Comparison of ENCODE assay signal across 8 cellular contexts in the genomic region with DNA sequence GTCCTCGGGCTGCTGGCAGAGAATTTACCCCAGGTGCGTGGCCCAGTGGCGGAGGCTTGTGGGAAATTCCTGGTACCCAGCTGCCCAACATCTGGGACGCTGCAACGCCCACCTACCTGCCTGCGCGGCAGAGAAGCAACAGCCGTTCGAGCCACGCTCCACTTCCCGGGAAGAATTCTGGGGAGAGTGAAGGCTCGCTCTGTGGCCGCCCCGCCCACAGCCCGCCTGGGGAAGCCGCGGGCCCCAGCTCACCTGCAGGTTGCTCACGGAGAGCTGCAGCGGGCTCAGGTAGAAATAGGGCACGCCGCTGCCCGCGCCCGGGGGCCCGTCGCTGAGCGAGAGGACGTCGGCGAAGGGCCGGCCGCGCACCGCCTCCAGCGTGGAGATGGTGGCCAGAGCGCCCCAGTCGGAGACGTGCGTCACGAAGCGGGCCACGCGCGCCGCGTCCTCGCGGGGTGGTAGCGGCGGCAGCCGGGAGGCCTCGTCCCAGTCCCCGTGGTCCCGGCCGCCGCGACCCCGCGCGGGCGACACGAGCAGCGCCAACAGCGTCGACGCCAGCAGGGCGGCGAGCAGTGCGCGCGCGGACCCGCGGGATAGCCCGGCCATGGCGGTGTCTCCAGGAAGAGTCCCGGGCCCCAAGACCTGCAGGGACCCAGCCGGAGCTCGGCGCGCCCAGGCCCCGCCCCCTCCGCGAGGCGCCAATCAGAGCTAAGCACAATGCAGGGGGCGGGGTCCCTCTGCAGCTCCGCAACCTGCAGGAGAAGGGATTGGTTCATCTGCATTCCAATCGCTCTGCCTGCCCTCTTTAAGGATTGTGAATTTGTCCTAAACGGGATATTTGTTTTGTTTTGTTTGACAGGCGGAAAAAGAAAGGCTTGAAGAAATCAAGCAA. TPM values are rescaled to one million over a fixed set of nuclear protein-coding genes. Genes with fewer than 3 reads are reported as not detected.
A peak's percentile ranks its signal among the peaks of the same experiment; 100 is the strongest.
DNase-seq lines count a peak whose midpoint lies in the region; ATAC-seq and TF ChIP-seq lines count a peak whose summit lies in the region.

A gene (minus strand): TSS at position 627 of the 892 bp plus-strand sequence.

- no peak for TF ChIP-seq CTCF in GM12875 (IDR thresholded peaks at IDR 0.05; ENCODE audit: borderline replicate concordance, insufficient read depth, low read depth, low read length)
- TF ChIP-seq CTCF in cardiac muscle cell (IDR thresholded peaks at IDR 0.05; ENCODE audit: low read depth, low read length) = no peak
- no peak for TF ChIP-seq CTCF in transverse colon (IDR thresholded peaks at IDR 0.05)

- H4K8ac ChIP-seq in trophoblast cell (ENCODE audit: low read depth, low read length) = peak within 1 kb of the TSS; percentile 21

- H3K23ac ChIP-seq in trophoblast cell (ENCODE audit: low read length) = no peak within 1 kb of the TSS

- H4K12ac ChIP-seq in trophoblast cell (ENCODE audit: low read depth, low read length) = no peak within 1 kb of the TSS

- peak; percentile 100 for ATAC-seq in HG02798 (IDR thresholded peaks at IDR 0.05; ENCODE audit: poor library complexity, unreplicated experiment)

- H3K4ac ChIP-seq in trophoblast cell (ENCODE audit: low read depth, low read length) = no peak within 1 kb of the TSS

- H3K4me3 ChIP-seq in GM12875 (ENCODE audit: low read depth, low read length) = peak within 1 kb of the TSS; percentile 79
- peak within 1 kb of the TSS; percentile 91 for H3K4me3 ChIP-seq in adipocyte (ENCODE audit: low read length)
- H3K4me3 ChIP-seq in cardiac muscle cell = peak within 1 kb of the TSS; percentile 72
- H3K4me3 ChIP-seq in trophoblast cell (ENCODE audit: low read depth, low read length) = peak within 1 kb of the TSS; percentile 94
- H3K4me3 ChIP-seq in transverse colon = peak within 1 kb of the TSS; percentile 73 to 84 (median 78)

- in situ Hi-C loops in transverse colon (cut with MboI; ENCODE audit: low pct_ligation_motif_present in 1 of 4, low pct_unique_long_range_greater_than_20kb in 1 of 4, low sequenced_read_pairs in 3 of 4) = loop anchor here in 1 of 4 donors (10.0 kb wide), 1 partner anchor 289 kb away; no protein-coding TSS in a partner anchor

- H3K27me3 ChIP-seq in adipocyte (replicated peaks; ENCODE audit: control insufficient read depth, insufficient read depth, low read length) (no peaks in the 10 kb centered on the region), cardiac muscle cell (no peaks in the 10 kb centered on the region), trophoblast cell (ENCODE audit: insufficient read depth, low read length) (no peaks in the 10 kb centered on the region), transverse colon (no peaks in the 10 kb centered on the region)

- peak within 1 kb of the TSS; percentile 37 for H3K14ac ChIP-seq in trophoblast cell (ENCODE audit: low read length)

- peak within 1 kb of the TSS; percentile 19 for H4K91ac ChIP-seq in trophoblast cell (ENCODE audit: low read depth, low read length)

- peaks cover 3% of the 10 kb centered on the region for H3K79me2 ChIP-seq in trophoblast cell (ENCODE audit: control insufficient read depth, insufficient read depth, low read length, poor library complexity)

- H2BK12ac ChIP-seq in trophoblast cell (ENCODE audit: low read length) = no peak within 1 kb of the TSS

- TF ChIP-seq EP300 in transverse colon (IDR thresholded peaks at IDR 0.05; ENCODE audit: low read depth) = no peak

- peaks cover 6% of the 10 kb centered on the region for H3K79me1 ChIP-seq in trophoblast cell (ENCODE audit: low read length)

- peak within 1 kb of the TSS; percentile 67 for H3K18ac ChIP-seq in trophoblast cell (ENCODE audit: low read length)

- no peaks in the 10 kb centered on the region for H3K9me3 ChIP-seq in adipocyte (ENCODE audit: control insufficient read depth, low read length)
- no peaks in the 10 kb centered on the region for H3K9me3 ChIP-seq in cardiac muscle cell (ENCODE audit: low read depth)
- no peaks in the 10 kb centered on the region for H3K9me3 ChIP-seq in trophoblast cell (ENCODE audit: insufficient read depth, low read depth, low read length)
- no peaks in the 10 kb centered on the region for H3K9me3 ChIP-seq in transverse colon

- H3K36me3 ChIP-seq in adipocyte (ENCODE audit: control insufficient read depth, insufficient read depth, low read length, severe bottlenecking) (no peaks in the 10 kb centered on the region), cardiac muscle cell (no peaks in the 10 kb centered on the region), trophoblast cell (ENCODE audit: control insufficient read depth in 1 of 2, insufficient read depth in 2 of 2, low read length in 2 of 2) (no peaks in the 10 kb centered on the region), transverse colon (no peaks in the 10 kb centered on the region)

- H3K9ac ChIP-seq in adipocyte (ENCODE audit: low read length) = peak within 1 kb of the TSS; percentile 86
- H3K9ac ChIP-seq in trophoblast cell (ENCODE audit: low read length) = peak within 1 kb of the TSS; percentile 34

- no peak within 1 kb of the TSS for H2BK120ac ChIP-seq in trophoblast cell (ENCODE audit: insufficient read depth, low read length, poor library complexity)

- H3K27ac ChIP-seq in cardiac muscle cell (peak within 1 kb of the TSS; percentile 84), trophoblast cell (ENCODE audit: low read depth, low read length) (peak within 1 kb of the TSS; percentile 36), transverse colon (peak within 1 kb of the TSS; percentile 89 to 93 (median 92))

- no peak within 1 kb of the TSS for H2AK5ac ChIP-seq in trophoblast cell (ENCODE audit: low read length)

- peak within 1 kb of the TSS; percentile 89 for H3K4me2 ChIP-seq in trophoblast cell (ENCODE audit: low read length)

- peak within 1 kb of the TSS; percentile 79 for H2AFZ ChIP-seq in trophoblast cell (ENCODE audit: insufficient read depth, low read length, poor library complexity)

- no CpG with 5 or more reads among the region's 90 CpGs for WGBS in trophoblast cell (ENCODE audit: extremely low coverage, insufficient coverage, insufficient read length)
- WGBS in transverse colon (ENCODE audit: low coverage in 1 of 2), 2 donors = 1 to 8% methylated on average over 2 to 39 of the region's 90 CpGs

- DNase-seq in NCI-H1436 (lab: John Stamatoyannopoulos, UW) (peak; percentile 85), T follicular helper cell (ENCODE audit: low read depth) (peak; percentile 85), adipocyte (ENCODE audit: low read depth) (peak; percentile 96), cardiac muscle cell (ENCODE audit: low read depth in 1 of 2, low spot score in 1 of 2) (peak; percentile 96), trophoblast cell (peak; percentile 96 to 97), transverse colon (peak; percentile 96)

- peak within 1 kb of the TSS; percentile 11 for H2BK5ac ChIP-seq in trophoblast cell (ENCODE audit: low read depth, low read length, poor library complexity)

- intact Hi-C loops in transverse colon (cut with DNase I; ENCODE audit: low total_unique reads) = no loop called here

- peaks cover 25% of the 10 kb centered on the region for H3K4me1 ChIP-seq in adipocyte (ENCODE audit: control insufficient read depth, insufficient read depth, low read length)
- H3K4me1 ChIP-seq in cardiac muscle cell (ENCODE audit: low read depth) = peaks cover 26% of the 10 kb centered on the region
- H3K4me1 ChIP-seq in trophoblast cell (ENCODE audit: control insufficient read depth in 1 of 2, insufficient read depth in 2 of 2, low read length in 2 of 2) = peaks cover 9 to 29% of the 10 kb centered on the region in 2 experiments
- H3K4me1 ChIP-seq in transverse colon = peaks cover 8 to 31% (median 17%) of the 10 kb centered on the region in 4 donors

- peak; percentile 75 for TF ChIP-seq POLR2A in transverse colon (IDR thresholded peaks at IDR 0.05)

RNA-seq across cellular contexts. Expression of the gene that starts here (rescaled TPM):
- 138 and 139 TPM in 2 replicates for total RNA-seq in cardiac muscle cell
- polyA plus RNA-seq in cardiac muscle cell = 125 and 127 TPM in 2 replicates
- polyA plus RNA-seq in trophoblast cell (2013) = 78.0 and 80.3 TPM in 2 replicates
- 100 to 1,000 TPM in 2 of 4 donors, 10 to 100 TPM in 2; 55.4 to 115 (median 97.5) TPM for total RNA-seq in transverse colon

Comparison
In these comparisons a context has a peak if more than half of its experiments do, and no peak if none do; other contexts are left out.
1. Peak in every context shown above with its lines: DNase-seq, ATAC-seq, H3K4me3 ChIP-seq and H3K27ac ChIP-seq.
2. H3K27ac ChIP-seq: peak in every context shown above with its lines; median percentile 92 in transverse colon; 84 in cardiac muscle cell; 36 in trophoblast cell.